Comparison of ENCODE assay signal across 1 cellular context in genomic region chr12:80946591-80946990, GRCh38.
TF ChIP-seq lines count a peak whose summit lies in the region.

No MANE protein-coding gene starts in this region.

TF ChIP-seq in HepG2, 621 proteins besides CTCF, POLR2A, EP300 and RAD21 (continued from another document):
- TF ChIP-seq AHDC1 (CRISPR knock-in tag; IDR thresholded peaks at IDR 0.05; ENCODE audit: borderline replicate concordance), result no peak
- no peak for TF ChIP-seq ZNF816 (CRISPR knock-in tag; IDR thresholded peaks at IDR 0.05; ENCODE audit: borderline replicate concordance)
- TF ChIP-seq ZNF121 (CRISPR knock-in tag; IDR thresholded peaks at IDR 0.05), result no peak
